Comparison of ENCODE assay signal across 8 cellular contexts in the genomic region with DNA sequence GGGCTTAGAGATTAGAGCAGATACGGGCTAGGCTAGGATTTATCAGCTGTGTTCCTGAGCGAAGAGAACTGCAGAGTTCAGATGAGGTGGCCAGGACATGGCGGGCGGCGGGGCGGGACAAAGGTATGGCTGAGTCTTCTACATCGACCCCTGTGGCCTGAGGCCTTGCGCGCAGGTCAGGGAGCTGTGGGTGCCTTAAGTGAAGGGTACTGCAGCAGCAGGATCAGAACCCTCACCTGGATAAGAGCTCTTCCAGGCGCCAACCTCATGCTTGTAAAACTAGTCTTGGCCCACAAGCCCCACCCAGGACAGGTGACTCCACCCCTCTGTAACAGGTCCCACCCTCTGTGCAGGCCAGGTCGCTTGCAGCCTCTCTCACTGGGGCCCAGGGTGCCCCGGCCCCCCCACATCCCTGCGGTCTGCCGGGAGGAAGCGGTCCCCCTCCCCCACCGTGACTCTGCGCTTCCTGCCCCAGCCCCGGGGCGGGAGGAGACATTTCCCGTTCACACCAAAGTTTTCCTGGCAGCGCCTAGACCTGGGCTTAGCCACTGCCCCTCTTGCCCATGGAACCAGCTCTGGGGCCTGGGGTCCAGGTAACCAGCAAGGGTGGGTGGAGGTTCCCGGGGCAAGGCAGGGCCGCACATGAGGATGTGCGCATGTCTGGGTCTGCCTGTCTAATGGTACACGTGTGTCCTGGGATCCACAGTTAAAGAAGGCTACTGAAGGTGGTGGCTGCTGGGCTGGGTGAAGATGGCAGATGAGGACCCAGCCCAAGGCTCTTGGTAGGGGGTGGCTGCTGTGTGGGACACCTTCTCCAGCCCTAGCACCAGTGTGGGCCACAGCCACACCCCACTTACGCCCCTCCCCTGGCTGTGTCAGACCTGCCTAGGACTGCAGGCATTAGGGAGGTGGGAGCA. TPM values are rescaled to one million over a fixed set of nuclear protein-coding genes. Genes with fewer than 3 reads are reported as not detected.
A peak's percentile ranks its signal among the peaks of the same experiment; 100 is the strongest.
DNase-seq lines count a peak whose midpoint lies in the region; ATAC-seq and TF ChIP-seq lines count a peak whose summit lies in the region.

No MANE protein-coding gene starts in this region.

- no peaks in the 10 kb centered on the region for H3K9me3 Mint-ChIP-seq in activated T-helper 17 cell treated with anti-CD3 and anti-CD28 coated beads, Interleukin-2, amount 50 U/mL, for 72 hours
- no peaks in the 10 kb centered on the region for H3K9me3 Mint-ChIP-seq in mesothelial cell of epicardium

- peaks cover 43% of the 10 kb centered on the region for H3K36me3 Mint-ChIP-seq in activated T-helper 17 cell treated with anti-CD3 and anti-CD28 coated beads, Interleukin-2, amount 50 U/mL, for 72 hours (ENCODE audit: low read depth)
- peaks cover 6% of the 10 kb centered on the region for H3K36me3 Mint-ChIP-seq in mesothelial cell of epicardium

- H3K4me1 Mint-ChIP-seq in activated T-helper 17 cell treated with anti-CD3 and anti-CD28 coated beads, Interleukin-2, amount 50 U/mL, for 72 hours, result peaks cover 51% of the 10 kb centered on the region
- peaks cover 18% of the 10 kb centered on the region for H3K4me1 Mint-ChIP-seq in mesothelial cell of epicardium

- peak; percentile 62 for TF ChIP-seq POLR2A in GM18505 (IDR thresholded peaks at IDR 0.05; ENCODE audit: borderline replicate concordance, extremely low read depth, insufficient read depth, insufficient read length)

- TF ChIP-seq CTCF in mesothelial cell of epicardium (IDR thresholded peaks at IDR 0.05; ENCODE audit: unreplicated experiment), result no peak

- H3K27me3 Mint-ChIP-seq in activated T-helper 17 cell treated with anti-CD3 and anti-CD28 coated beads, Interleukin-2, amount 50 U/mL, for 72 hours, result no peaks in the 10 kb centered on the region
- H3K27me3 Mint-ChIP-seq in mesothelial cell of epicardium (ENCODE audit: low read depth), result no peaks in the 10 kb centered on the region

- ATAC-seq in GM18505 (IDR thresholded peaks at IDR 0.05; ENCODE audit: unreplicated experiment) (peak; percentile 69), HG02938 (IDR thresholded peaks at IDR 0.05; ENCODE audit: unreplicated experiment) (peak; percentile 66)
- peak; percentile 95 for ATAC-seq in activated T-helper 17 cell treated with anti-CD3 and anti-CD28 coated beads, Interleukin-2, amount 50 U/mL, for 72 hours (replicated peaks)

- peak overlapping the region; percentile 87 for H3K27ac Mint-ChIP-seq in activated T-helper 17 cell treated with anti-CD3 and anti-CD28 coated beads, Interleukin-2, amount 50 U/mL, for 72 hours
- no peak overlapping the region for H3K27ac Mint-ChIP-seq in mesothelial cell of epicardium

- H3K4me3 Mint-ChIP-seq in activated T-helper 17 cell treated with anti-CD3 and anti-CD28 coated beads, Interleukin-2, amount 50 U/mL, for 72 hours, result peak overlapping the region; percentile 83
- H3K4me3 Mint-ChIP-seq in mesothelial cell of epicardium, result no peak overlapping the region

- DNase-seq in OCI-M1 (lab: John Stamatoyannopoulos, UW) (peak; percentile 93), iPS-NIHi7 (ENCODE audit: extremely low spot score) (peak; percentile 76), mesothelial cell of epicardium (ENCODE audit: low spot score in 2 of 2, unreplicated experiment in 2 of 2) (no peak), putamen (ENCODE audit: low spot score) (no peak)
- DNase-seq in stimulated activated CD8-positive, alpha-beta memory T cell treated with anti-CD3 and anti-CD28 coated beads, Interleukin-15, amount 100 ng/mL, for 4 hours (ENCODE audit: low read depth in 2 of 2), result peak; percentile 62 to 69

RNA-seq across cellular contexts. Expression of a gene that starts 8.3 kb away (rescaled TPM):
- total RNA-seq in activated T-helper 17 cell treated with anti-CD3 and anti-CD28 coated beads, Interleukin-2, amount 50 U/mL, for 72 hours, result 100 to 1,000 TPM; 140 to 169 TPM
- total RNA-seq in mesothelial cell of epicardium, result 83.5 to 86.9 TPM (median 84.2 TPM) in 3 replicates

RNA-seq across cellular contexts. Expression of a gene that starts 11.2 kb away (rescaled TPM):
- 10 to 100 TPM; 46.9 to 59.8 TPM for total RNA-seq in activated T-helper 17 cell treated with anti-CD3 and anti-CD28 coated beads, Interleukin-2, amount 50 U/mL, for 72 hours
- total RNA-seq in mesothelial cell of epicardium, result 49.7 to 52.4 TPM (median 50.5 TPM) in 3 replicates

Comparison
In these comparisons a context has a peak if more than half of its experiments do, and no peak if none do; other contexts are left out.
1. DNase-seq: peak in OCI-M1 (single experiment), iPS-NIHi7 (single experiment) and stimulated activated CD8-positive, alpha-beta memory T cell treated with anti-CD3 and anti-CD28 coated beads, Interleukin-15, amount 100 ng/mL, for 4 hours (2 of 2); none in mesothelial cell of epicardium (0 of 2) and putamen (single experiment).
2. Peak in every context shown above with its lines, with median percentiles within 50 percentile points of each other: ATAC-seq.